Comparison of ENCODE assay signal across 33 cellular contexts in genomic region chr7:149103424-149103823, GRCh38. TPM values are rescaled to one million over a fixed set of nuclear protein-coding genes. Genes with fewer than 3 reads are reported as not detected.
"Had no signal": no experiment of that assay in that cellular context is flagged by ENCODE, and none has a peak within 500 bp of the region (broad histone marks: within the 10 kb centered on the region; RNA-seq: fewer than 3 reads in every experiment).

No MANE protein-coding gene starts in this region.

- H3K27ac Mint-ChIP-seq: activated CD4-positive, alpha-beta T cell treated with anti-CD3 and anti-CD28 coated beads, Interleukin-2, amount 10 ng/mL, durations not matched to agents 24 days and 14 days; activated CD8-positive, alpha-beta T cell treated with anti-CD3 and anti-CD28 coated beads for 36 hours; activated naive CD4-positive, alpha-beta T cell treated with anti-CD3 and anti-CD28 coated beads, Interleukin-2, amount 50 U/mL, for 24 hours; activated naive CD8-positive, alpha-beta T cell treated with anti-CD3 and anti-CD28 coated beads, Interleukin-2, amount 10 ng/mL, durations not matched to agents 7 days and 5 days; activated T-cell treated with anti-CD3 and anti-CD28 coated beads, Interleukin-2, amount 50 U/mL, for 72 hours; activated T-helper 17 cell treated with anti-CD3 and anti-CD28 coated beads, Interleukin-2, amount 50 U/mL, for 72 hours had no signal

- DNase-seq: activated CD4-positive, alpha-beta T cell treated with anti-CD3 and anti-CD28 coated beads, Interleukin-2, amount 10 ng/mL, durations not matched to agents 24 days and 14 days; activated CD4-positive, alpha-beta T cell treated with anti-CD3 and anti-CD28 coated beads, Interleukin-2, amount 50 U/mL, for 4 hours; activated CD8-positive, alpha-beta T cell treated with anti-CD3 and anti-CD28 coated beads for 36 hours; activated effector memory CD4-positive, alpha-beta T cell treated with anti-CD3 and anti-CD28 coated beads, Interleukin-2, amount 50 U/mL, for 16 hours; activated naive CD4-positive, alpha-beta T cell; activated naive CD8-positive, alpha-beta T cell treated with anti-CD3 and anti-CD28 coated beads, Interleukin-2, amount 10 ng/mL, durations not matched to agents 7 days and 5 days; activated T-cell treated with anti-CD3 and anti-CD28 coated beads, Interleukin-2, amount 50 U/mL, for 1 hour; activated T-cell treated with anti-CD3 and anti-CD28 coated beads, Interleukin-2, amount 50 U/mL, for 72 hours; amygdala; NCI-H1092 treated with DMSO at 0.1 percent for 48 hours; NCI-H1417; NCI-H146; NCI-H187; NCI-H2029 treated with DMSO at 0.1 percent for 48 hours; NCI-H2107; NCI-H2171; NCI-H510A; NCI-H526; NCI-H748 treated with DMSO at 0.1 percent for 48 hours; OCI-M1; SHP77 treated with DMSO at 0.1 percent for 48 hours; T-helper 1 cell; T-helper 2 cell; T-helper 9 cell had no signal

- H3K9me3 ChIP-seq: ascending aorta, SJSA1 had no signal

- H3K4me1 Mint-ChIP-seq: activated CD4-positive, alpha-beta T cell treated with anti-CD3 and anti-CD28 coated beads, Interleukin-2, amount 10 ng/mL, durations not matched to agents 24 days and 14 days; activated naive CD4-positive, alpha-beta T cell treated with anti-CD3 and anti-CD28 coated beads, Interleukin-2, amount 50 U/mL, for 24 hours; activated naive CD8-positive, alpha-beta T cell treated with anti-CD3 and anti-CD28 coated beads, Interleukin-2, amount 10 ng/mL, durations not matched to agents 7 days and 5 days; activated T-helper 17 cell treated with anti-CD3 and anti-CD28 coated beads, Interleukin-2, amount 50 U/mL, for 72 hours; central memory CD8-positive, alpha-beta T cell had no signal

- H3K36me3 ChIP-seq: ascending aorta, SJSA1 had no signal

- ATAC-seq: activated CD8-positive, alpha-beta T cell treated with anti-CD3 and anti-CD28 coated beads for 36 hours; activated T-cell treated with anti-CD3 and anti-CD28 coated beads, Interleukin-2, amount 50 U/mL, for 72 hours; activated T-helper 17 cell treated with anti-CD3 and anti-CD28 coated beads, Interleukin-2, amount 50 U/mL, for 72 hours; Panc1; SK-N-SH treated with all-trans-retinoic acid at 6 μM for 48 hours had no signal

- H3K27me3 ChIP-seq: ascending aorta, cardiac muscle cell, SJSA1 had no signal

- H3K27me3 Mint-ChIP-seq: activated CD4-positive, alpha-beta T cell treated with anti-CD3 and anti-CD28 coated beads, Interleukin-2, amount 10 ng/mL, durations not matched to agents 24 days and 14 days; activated CD8-positive, alpha-beta T cell treated with anti-CD3 and anti-CD28 coated beads for 36 hours; activated naive CD4-positive, alpha-beta T cell treated with anti-CD3 and anti-CD28 coated beads, Interleukin-2, amount 50 U/mL, for 24 hours; activated T-helper 17 cell treated with anti-CD3 and anti-CD28 coated beads, Interleukin-2, amount 50 U/mL, for 72 hours; central memory CD8-positive, alpha-beta T cell had no signal

- H3K4me1 ChIP-seq: ascending aorta, SJSA1 had no signal

- H3K27ac ChIP-seq: ascending aorta, cardiac muscle cell, SJSA1, VCaP had no signal

- H3K4me3 Mint-ChIP-seq: activated CD4-positive, alpha-beta T cell treated with anti-CD3 and anti-CD28 coated beads, Interleukin-2, amount 10 ng/mL, durations not matched to agents 24 days and 14 days; activated CD8-positive, alpha-beta T cell treated with anti-CD3 and anti-CD28 coated beads for 36 hours; activated naive CD4-positive, alpha-beta T cell treated with anti-CD3 and anti-CD28 coated beads, Interleukin-2, amount 50 U/mL, for 24 hours; activated naive CD8-positive, alpha-beta T cell treated with anti-CD3 and anti-CD28 coated beads, Interleukin-2, amount 10 ng/mL, durations not matched to agents 7 days and 5 days; activated T-cell treated with anti-CD3 and anti-CD28 coated beads, Interleukin-2, amount 50 U/mL, for 72 hours; activated T-helper 17 cell treated with anti-CD3 and anti-CD28 coated beads, Interleukin-2, amount 50 U/mL, for 72 hours; central memory CD8-positive, alpha-beta T cell had no signal

- H3K9me3 Mint-ChIP-seq: activated CD4-positive, alpha-beta T cell treated with anti-CD3 and anti-CD28 coated beads, Interleukin-2, amount 10 ng/mL, durations not matched to agents 24 days and 14 days; activated CD8-positive, alpha-beta T cell treated with anti-CD3 and anti-CD28 coated beads for 36 hours; activated naive CD4-positive, alpha-beta T cell treated with anti-CD3 and anti-CD28 coated beads, Interleukin-2, amount 50 U/mL, for 24 hours; activated naive CD8-positive, alpha-beta T cell treated with anti-CD3 and anti-CD28 coated beads, Interleukin-2, amount 10 ng/mL, durations not matched to agents 7 days and 5 days; activated T-cell treated with anti-CD3 and anti-CD28 coated beads, Interleukin-2, amount 50 U/mL, for 72 hours; activated T-helper 17 cell treated with anti-CD3 and anti-CD28 coated beads, Interleukin-2, amount 50 U/mL, for 72 hours; central memory CD8-positive, alpha-beta T cell had no signal

- H3K36me3 Mint-ChIP-seq: activated naive CD8-positive, alpha-beta T cell treated with anti-CD3 and anti-CD28 coated beads, Interleukin-2, amount 10 ng/mL, durations not matched to agents 7 days and 5 days had no signal

- H3K4me3 ChIP-seq: ascending aorta, cardiac muscle cell, SJSA1 had no signal

RNA-seq across cellular contexts. Expression of gene ZNF425, which starts 22.7 kb away (rescaled TPM):
- total RNA-seq: ascending aorta had no signal
